8 cellular contexts compared by ENCODE assay signal in the genomic region with DNA sequence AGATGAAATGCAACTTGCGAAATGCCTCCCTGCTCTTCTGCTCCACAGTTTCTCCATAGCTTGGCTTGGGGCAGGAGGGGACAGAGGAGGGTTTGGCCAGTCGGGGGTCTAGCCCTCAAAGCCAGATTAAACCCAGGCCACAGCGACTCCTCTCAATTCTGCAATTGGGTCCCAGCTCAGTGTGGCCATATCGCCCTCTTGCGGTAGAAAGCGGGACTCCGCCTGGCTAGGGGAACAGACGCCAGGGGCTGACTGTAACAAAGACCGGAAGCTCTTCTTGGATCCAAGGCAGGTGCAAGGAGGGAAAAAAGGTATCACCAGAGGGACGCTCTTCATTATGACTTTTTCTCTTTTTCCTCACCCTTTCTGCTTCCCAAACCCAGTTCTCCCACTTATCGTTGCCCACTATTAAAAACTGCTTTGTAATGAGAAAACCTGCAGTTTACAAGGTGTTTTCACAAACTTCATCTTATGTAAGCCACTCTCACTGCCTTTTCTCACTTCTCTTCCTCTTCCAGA. TPM values are rescaled to one million over a fixed set of nuclear protein-coding genes. Genes with fewer than 3 reads are reported as not detected.
DNase-seq lines count a peak whose midpoint lies in the region; ATAC-seq, FAIRE-seq and TF ChIP-seq lines count a peak whose summit lies in the region.

No MANE protein-coding gene starts in this region.

- no peaks in the 10 kb centered on the region for H3K4me1 ChIP-seq in small intestine (ENCODE audit: control insufficient read depth in 2 of 2, insufficient read depth in 1 of 2, low read depth in 1 of 2, low read length in 1 of 2)

- TF ChIP-seq CTCF in D721Med (IDR thresholded peaks at IDR 0.05; ENCODE audit: insufficient read depth, missing control alignments): peak; percentile 99

- no peaks in the 10 kb centered on the region for H3K9me3 ChIP-seq in small intestine (ENCODE audit: control insufficient read depth, low read depth)

- H3K27ac ChIP-seq in small intestine (ENCODE audit: low read depth in 1 of 2, low read length in 1 of 2): no peak overlapping the region

- H3K27me3 ChIP-seq in small intestine (ENCODE audit: control insufficient read depth in 2 of 2, insufficient read depth in 2 of 2, low read length in 2 of 2): no peaks in the 10 kb centered on the region

- WGBS in small intestine, 3 donors: 8 to 10% (median 8%) methylated on average over 11 of the region's 11 CpGs

- no peak for ATAC-seq in GM19397 (IDR thresholded peaks at IDR 0.05; ENCODE audit: unreplicated experiment)

- no peaks in the 10 kb centered on the region for H3K36me3 ChIP-seq in small intestine (ENCODE audit: control insufficient read depth in 2 of 2, insufficient read depth in 2 of 2, low read length in 2 of 2)

- FAIRE-seq in D721Med (lab: Jason Lieb, UNC): no peak
- FAIRE-seq in small intestine (lab: Jason Lieb, UNC): no peak

- peak; percentile 52 for DNase-seq in D721Med (ENCODE audit: insufficient read length, low spot score)
- DNase-seq in HCEC 1CT: peak; percentile 27
- DNase-seq in NCI-H187 (lab: John Stamatoyannopoulos, UW): peak; percentile 71 to 90
- peak; percentile 49 for DNase-seq in T1000 (lab: John Stamatoyannopoulos, UW)
- DNase-seq in astrocyte of the hippocampus (ENCODE audit: low read depth, low spot score): peak; percentile 89
- DNase-seq in hypothalamus (lab: John Stamatoyannopoulos, UW): peak in 48 of 51 donors; percentile 3 to 86 (median 54)
- peak; percentile 80 for DNase-seq in small intestine

- H3K4me3 ChIP-seq in small intestine (ENCODE audit: low read depth in 1 of 2, low read length in 2 of 2): no peak overlapping the region

RNA-seq across cellular contexts. Expression of a gene that starts 36.6 kb away (rescaled TPM):
- polyA plus RNA-seq in small intestine: 10 to 100 TPM; 14.1 to 18.9 (median 15.4) TPM

RNA-seq across cellular contexts. Expression of a gene that starts 53.0 kb away (rescaled TPM):
- 1 to 10 TPM in 2 of 3 donors, under 1 TPM in 1; 0.67 to 5.9 (median 3.4) TPM for polyA plus RNA-seq in small intestine

Comparison
In these comparisons a context has a peak if more than half of its experiments do, and no peak if none do; other contexts are left out.
1. DNase-seq: peak in every context shown above with its lines; median percentile 89 in astrocyte of the hippocampus; 80 in NCI-H187; 80 in small intestine; 54 in hypothalamus; 52 in D721Med; 49 in T1000; 27 in HCEC 1CT.